ENCODE assay signal across 8 cellular contexts in genomic region chr22:30424471-30425326, GRCh38. TPM values are rescaled to one million over a fixed set of nuclear protein-coding genes. Genes with fewer than 3 reads are reported as not detected.
A peak's percentile ranks its signal among the peaks of the same experiment; 100 is the strongest.
DNase-seq lines count a peak whose midpoint lies in the region; ATAC-seq and TF ChIP-seq lines count a peak whose summit lies in the region.

No MANE protein-coding gene starts in this region.

- H3K9me3 ChIP-seq in ascending aorta (no peaks in the 10 kb centered on the region), subcutaneous abdominal adipose tissue (ENCODE audit: control insufficient read depth in 5 of 5, low read length in 5 of 5) (peaks cover 0 to 7% (median 0%) of the 10 kb centered on the region in 5 donors)

- intact Hi-C loops in ascending aorta (cut with DNase I): loop anchor here (1.0 to 10.0 kb wide), 7 partner anchors 38 to 1157 kb away; partner anchors contain the start of genes EWSR1, NF2, PIK3IP1 and RHBDD3

- H3K27ac ChIP-seq in ascending aorta: peak overlapping the region; percentile 98
- H3K27ac ChIP-seq in subcutaneous abdominal adipose tissue (ENCODE audit: low read depth, low read length): peak overlapping the region; percentile 96

- H3K4me3 ChIP-seq in ascending aorta: peak overlapping the region; percentile 63 to 86
- peak overlapping the region; percentile 50 to 87 (median 83) for H3K4me3 ChIP-seq in subcutaneous abdominal adipose tissue (ENCODE audit: low read depth in 1 of 5, low read length in 5 of 5)

- DNase-seq in EH (ENCODE audit: low read depth): peak; percentile 52
- DNase-seq in LHCN-M2 (ENCODE audit: low read depth): peak; percentile 46
- no peak for DNase-seq in ascending aorta (ENCODE audit: low spot score in 2 of 2)
- peak; percentile 65 for DNase-seq in kidney tubule cell (ENCODE audit: low spot score)
- no peak for DNase-seq in HuH-7 (ENCODE audit: low spot score)

- no peak for TF ChIP-seq CTCF in ascending aorta (IDR thresholded peaks at IDR 0.05)

- H3K4me1 ChIP-seq in ascending aorta: peaks cover 14 to 35% of the 10 kb centered on the region in 2 donors
- peaks cover 23 to 50% (median 46%) of the 10 kb centered on the region in 5 donors for H3K4me1 ChIP-seq in subcutaneous abdominal adipose tissue (ENCODE audit: control insufficient read depth in 5 of 5, insufficient read depth in 5 of 5, low read length in 5 of 5)

- H3K27me3 ChIP-seq in ascending aorta: no peaks in the 10 kb centered on the region
- no peaks in the 10 kb centered on the region for H3K27me3 ChIP-seq in subcutaneous abdominal adipose tissue (ENCODE audit: control insufficient read depth in 5 of 5, insufficient read depth in 4 of 5, low read length in 5 of 5)

- H3K9ac ChIP-seq in subcutaneous abdominal adipose tissue (ENCODE audit: low read length in 5 of 5): peak overlapping the region; percentile 63 to 75 (median 70)

- ATAC-seq in GM21360 (IDR thresholded peaks at IDR 0.05; ENCODE audit: unreplicated experiment): no peak
- no peak for ATAC-seq in GM19035 (IDR thresholded peaks at IDR 0.05; ENCODE audit: unreplicated experiment)

- H3K36me3 ChIP-seq in ascending aorta (no peaks in the 10 kb centered on the region), subcutaneous abdominal adipose tissue (ENCODE audit: control insufficient read depth in 5 of 5, insufficient read depth in 5 of 5, low read length in 5 of 5) (peaks cover 2 to 11% (median 5%) of the 10 kb centered on the region in 5 donors)

RNA-seq across cellular contexts. Expression of gene MTFP1, which starts 0.9 kb away (rescaled TPM):
- total RNA-seq in LHCN-M2 (2014; rRNA removed) (30.0 and 32.2 TPM in 2 replicates), ascending aorta (4.5 TPM)
- 21.7 TPM for polyA plus RNA-seq in LHCN-M2 (2012)

RNA-seq across cellular contexts. Expression of gene SEC14L2, which starts 27.9 kb away (rescaled TPM):
- total RNA-seq in LHCN-M2 (2014; rRNA removed) (34.8 and 40.8 TPM in 2 replicates), ascending aorta (3.0 TPM)
- 26.8 TPM for polyA plus RNA-seq in LHCN-M2 (2012)

RNA-seq across cellular contexts. Expression of gene RNF215, which starts 37.5 kb away (rescaled TPM):
- total RNA-seq in LHCN-M2 (2014; rRNA removed) (36.0 and 39.5 TPM in 2 replicates), ascending aorta (6.7 TPM)
- polyA plus RNA-seq in LHCN-M2 (2012): 15.5 TPM

RNA-seq across cellular contexts. Expression of gene SEC14L3, which starts 47.1 kb away (rescaled TPM):
- total RNA-seq in LHCN-M2 (2014; rRNA removed) (not detected in 2 replicates), ascending aorta (not detected)
- polyA plus RNA-seq in LHCN-M2 (2012): not detected

Comparison
In these comparisons a context has a peak if more than half of its experiments do, and no peak if none do; other contexts are left out.
1. DNase-seq: peak in EH (single experiment), LHCN-M2 (single experiment) and kidney tubule cell (single experiment); none in ascending aorta (0 of 2) and HuH-7 (single experiment).